Comparison of ENCODE assay signal across 17 cellular contexts in genomic region chr4:41428941-41429669, GRCh38.
A peak's percentile ranks its signal among the peaks of the same experiment; 100 is the strongest.
DNase-seq lines count a peak whose midpoint lies in the region; ATAC-seq and TF ChIP-seq lines count a peak whose summit lies in the region.
"Had no signal": no experiment of that assay in that cellular context is flagged by ENCODE, and none has a peak within 500 bp of the region (broad histone marks: within the 10 kb centered on the region; RNA-seq: fewer than 3 reads in every experiment).

No MANE protein-coding gene starts in this region.

- peak in 3 of 4 donors; percentile 74 to 96 (median 85) for TF ChIP-seq EP300 in upper lobe of left lung (IDR thresholded peaks at IDR 0.05)

- peak in 1 of 4 donors; percentile 3 for TF ChIP-seq POLR2A in upper lobe of left lung (IDR thresholded peaks at IDR 0.05)

- H3K27me3 ChIP-seq in lower lobe of right lung (ENCODE audit: low read depth) (no peaks in the 10 kb centered on the region), upper lobe of left lung (no peaks in the 10 kb centered on the region)
- H3K27me3 ChIP-seq: breast epithelium had no signal

- H3K4me1 ChIP-seq in lower lobe of right lung (peaks cover 90% of the 10 kb centered on the region), upper lobe of left lung (peaks cover 67 to 84% (median 78%) of the 10 kb centered on the region in 4 donors)
- H3K4me1 ChIP-seq: breast epithelium had no signal

- peaks cover 80% of the 10 kb centered on the region for H3K4me1 Mint-ChIP-seq in brain
- H3K4me1 Mint-ChIP-seq: CD4-positive, alpha-beta memory T cell; IgD-negative memory B cell had no signal

- peak; percentile 67 to 77 for ATAC-seq in lower lobe of right lung
- ATAC-seq in upper lobe of left lung (ENCODE audit: low FRiP score in 2 of 2), result peak in 1 of 2 donors; percentile 59

- 37 to 47% methylated on average over 9 of the region's 9 CpGs for WGBS in upper lobe of left lung, 2 donors

- H3K36me3 ChIP-seq in lower lobe of right lung (no peaks in the 10 kb centered on the region), upper lobe of left lung (no peaks in the 10 kb centered on the region)
- H3K36me3 ChIP-seq: breast epithelium had no signal

- TF ChIP-seq CTCF in brain (conservative IDR thresholded peaks at IDR 0.05) (no peak), lower lobe of right lung (IDR thresholded peaks at IDR 0.05) (no peak), upper lobe of left lung (IDR thresholded peaks at IDR 0.05) (no peak)

- H3K27ac ChIP-seq in lower lobe of right lung, result peak overlapping the region; percentile 60
- peak overlapping the region; percentile 72 to 85 (median 83) for H3K27ac ChIP-seq in upper lobe of left lung

- H3K9me3 Mint-ChIP-seq in brain, result peaks cover 0 to 5% (median 2%) of the 10 kb centered on the region in 5 experiments

- H3K27ac Mint-ChIP-seq in brain, result peak overlapping the region in 4 of 5 experiments; percentile 17 to 93 (median 52)
- H3K27ac Mint-ChIP-seq: CD4-positive, alpha-beta memory T cell had no signal

- H3K27me3 Mint-ChIP-seq in brain, result no peaks in the 10 kb centered on the region

- H3K4me3 ChIP-seq in lower lobe of right lung, result no peak overlapping the region
- no peak overlapping the region for H3K4me3 ChIP-seq in upper lobe of left lung
- H3K4me3 ChIP-seq: breast epithelium had no signal

- peak overlapping the region in 2 of 5 experiments; percentile 57 to 60 for H3K4me3 Mint-ChIP-seq in brain
- H3K4me3 Mint-ChIP-seq: CD4-positive, alpha-beta memory T cell; IgD-negative memory B cell had no signal

- intact Hi-C loops in lower lobe of right lung (cut with DNase I), result no loop called here

- no peaks in the 10 kb centered on the region for H3K36me3 Mint-ChIP-seq in brain
- H3K36me3 Mint-ChIP-seq: CD4-positive, alpha-beta memory T cell; IgD-negative memory B cell had no signal

- DNase-seq in NCI-H2171 treated with DMSO at 0.1 percent for 48 hours (lab: John Stamatoyannopoulos, UW) (peak; percentile 57), NCI-H2171 (lab: John Stamatoyannopoulos, UW) (no peak), lower lobe of right lung (no peak), upper lobe of left lung (peak in 1 of 2 donors; percentile 70), medulla oblongata (ENCODE audit: extremely low spot score) (no peak), activated gamma-delta T cell (lab: John Stamatoyannopoulos, UW) (no peak)
- no peak for DNase-seq in stimulated activated CD4-positive, alpha-beta T cell treated with anti-CD3 and anti-CD28 coated beads, Interleukin-1b, Interleukin-23, amount 100 ng/mL, for 48 hours
- DNase-seq: 8988T; activated naive CD4-positive, alpha-beta T cell treated with Interleukin-2 at 50 U/mL for 16 hours; CD4-positive, alpha-beta memory T cell; foreskin fibroblast; NCI-H774; RPMI8226; stimulated activated naive CD4-positive, alpha-beta T cell had no signal

- H3K9me3 ChIP-seq in lower lobe of right lung (no peaks in the 10 kb centered on the region), upper lobe of left lung (no peaks in the 10 kb centered on the region)
- H3K9me3 ChIP-seq: breast epithelium had no signal
